ENCODE assay signal across 18 cellular contexts in genomic region chr9:108606408-108606807, GRCh38.
DNase-seq lines count a peak whose midpoint lies in the region; TF ChIP-seq lines count a peak whose summit lies in the region.
"Had no signal": no experiment of that assay in that cellular context is flagged by ENCODE, and none has a peak within 500 bp of the region (broad histone marks: within the 10 kb centered on the region; RNA-seq: fewer than 3 reads in every experiment).

No MANE protein-coding gene starts in this region.

- CTCF ChIA-PET in OCI-LY7 (lab: Charles Lee; ENCODE audit: unreplicated experiment): no interaction called here

- DNase-seq in EL: peak; percentile 41
- peak; percentile 64 for DNase-seq in SK-MEL-5 (ENCODE audit: low read depth, low spot score)
- peak; percentile 44 for DNase-seq in fibroblast of gingiva (ENCODE audit: low read depth)
- peak; percentile 64 for DNase-seq in stromal cell of bone marrow (ENCODE audit: low read depth)
- DNase-seq in OCI-LY7 (ENCODE audit: low spot score): no peak
- DNase-seq in right atrium auricular region (ENCODE audit: low spot score): no peak
- DNase-seq in trophoblast cell: no peak
- DNase-seq in NCI-H446 treated with DMSO at 0.1 percent for 48 hours (lab: John Stamatoyannopoulos, UW): no peak
- DNase-seq: Calu3; CD4-positive, CD25-positive, alpha-beta regulatory T cell; DMS53; GOT3; NCI-H1436 treated with DMSO at 0.1 percent for 48 hours; NCI-H2029 treated with DMSO at 0.1 percent for 48 hours; NCI-H69; NK-92 treated with Interleukin-12 subunit alpha and Interleukin-12 subunit beta, amount 100 ng/mL, for 24 hours; PC-9 had no signal

- H3K27ac ChIP-seq in OCI-LY7 (ENCODE audit: low read depth, low read length, poor library complexity, severe bottlenecking): no peak overlapping the region
- no peak overlapping the region for H3K27ac ChIP-seq in right atrium auricular region
- H3K27ac ChIP-seq in trophoblast cell (ENCODE audit: low read depth, low read length): no peak overlapping the region
- H3K27ac ChIP-seq: PC-9 had no signal

- no peak overlapping the region for H4K91ac ChIP-seq in trophoblast cell (ENCODE audit: low read depth, low read length)

- no peaks in the 10 kb centered on the region for H3K36me3 ChIP-seq in OCI-LY7 (ENCODE audit: insufficient read depth, low read length)
- H3K36me3 ChIP-seq in right atrium auricular region: no peaks in the 10 kb centered on the region
- H3K36me3 ChIP-seq in trophoblast cell (ENCODE audit: control insufficient read depth in 1 of 2, insufficient read depth in 2 of 2, low read length in 2 of 2): no peaks in the 10 kb centered on the region

- H2AFZ ChIP-seq in OCI-LY7 (ENCODE audit: low read length): no peak overlapping the region
- H2AFZ ChIP-seq in trophoblast cell (ENCODE audit: insufficient read depth, low read length, poor library complexity): no peak overlapping the region
- H2AFZ ChIP-seq: PC-9 had no signal

- no peaks in the 10 kb centered on the region for H4K20me1 ChIP-seq in OCI-LY7 (ENCODE audit: insufficient read depth, low read length)

- H3K79me2 ChIP-seq in OCI-LY7 (ENCODE audit: insufficient read depth, low read depth, low read length) (no peaks in the 10 kb centered on the region), trophoblast cell (ENCODE audit: control insufficient read depth, insufficient read depth, low read length, poor library complexity) (no peaks in the 10 kb centered on the region)

- no peak overlapping the region for H2BK5ac ChIP-seq in trophoblast cell (ENCODE audit: low read depth, low read length, poor library complexity)

- no peak overlapping the region for H2BK12ac ChIP-seq in trophoblast cell (ENCODE audit: low read length)

- H3K4me3 ChIP-seq in OCI-LY7 (ENCODE audit: low read depth, low read length, poor library complexity, severe bottlenecking): no peak overlapping the region
- H3K4me3 ChIP-seq in right atrium auricular region: no peak overlapping the region
- no peak overlapping the region for H3K4me3 ChIP-seq in trophoblast cell (ENCODE audit: low read depth, low read length)
- H3K4me3 ChIP-seq: K562, PC-9 had no signal

- no peak overlapping the region for H3K23ac ChIP-seq in trophoblast cell (ENCODE audit: low read length)

- H3K9me3 ChIP-seq in OCI-LY7 (ENCODE audit: low read length): no peaks in the 10 kb centered on the region
- H3K9me3 ChIP-seq in right atrium auricular region: no peaks in the 10 kb centered on the region
- no peaks in the 10 kb centered on the region for H3K9me3 ChIP-seq in trophoblast cell (ENCODE audit: insufficient read depth, low read depth, low read length)

- intact Hi-C loops in OCI-LY7 (cut with micrococcal nuclease; ENCODE audit: unreplicated experiment): no loop called here

- H3K14ac ChIP-seq in trophoblast cell (ENCODE audit: low read length): no peak overlapping the region

- no TSS peak for BruUV-seq in OCI-LY7 (replicated peaks; lab: Mats Ljungman, UMichigan)

- H3K79me1 ChIP-seq in trophoblast cell (ENCODE audit: low read length): no peaks in the 10 kb centered on the region

- no peak overlapping the region for H2AK5ac ChIP-seq in trophoblast cell (ENCODE audit: low read length)

- in situ Hi-C loops in SK-MEL-5 (cut with HindIII; ENCODE audit: low pct_unique_long_range_greater_than_20kb, low sequenced_read_pairs): no loop called here

- WGBS in trophoblast cell (ENCODE audit: extremely low coverage, insufficient coverage, insufficient read length): no CpG with 5 or more reads among the region's 4 CpGs

- no peaks in the 10 kb centered on the region for H3K4me1 ChIP-seq in OCI-LY7 (ENCODE audit: insufficient read depth, low read length, poor library complexity, severe bottlenecking)
- H3K4me1 ChIP-seq in right atrium auricular region: no peaks in the 10 kb centered on the region
- no peaks in the 10 kb centered on the region for H3K4me1 ChIP-seq in trophoblast cell (ENCODE audit: control insufficient read depth in 1 of 2, insufficient read depth in 2 of 2, low read length in 2 of 2)

- H4K8ac ChIP-seq in trophoblast cell (ENCODE audit: low read depth, low read length): no peak overlapping the region

- no peak overlapping the region for H2BK120ac ChIP-seq in trophoblast cell (ENCODE audit: insufficient read depth, low read length, poor library complexity)

- no peak overlapping the region for H3K4ac ChIP-seq in trophoblast cell (ENCODE audit: low read depth, low read length)

- H3K4me2 ChIP-seq in OCI-LY7 (ENCODE audit: low read length): no peak overlapping the region
- no peak overlapping the region for H3K4me2 ChIP-seq in trophoblast cell (ENCODE audit: low read length)
- H3K4me2 ChIP-seq: PC-9 had no signal

- H3K27me3 ChIP-seq in right atrium auricular region (no peaks in the 10 kb centered on the region), trophoblast cell (ENCODE audit: insufficient read depth, low read length) (no peaks in the 10 kb centered on the region)

- H3K9me2 ChIP-seq in OCI-LY7 (ENCODE audit: insufficient read depth, low read length): no peaks in the 10 kb centered on the region

- TF ChIP-seq CTCF in OCI-LY7 (conservative IDR thresholded peaks at IDR 0.05; ENCODE audit: low read length) (no peak), right atrium auricular region (IDR thresholded peaks at IDR 0.05) (no peak)

- H3K9ac ChIP-seq in trophoblast cell (ENCODE audit: low read length): no peak overlapping the region

- H3K18ac ChIP-seq in trophoblast cell (ENCODE audit: low read length): no peak overlapping the region

- no peak overlapping the region for H4K12ac ChIP-seq in trophoblast cell (ENCODE audit: low read depth, low read length)

- POLR2A ChIA-PET in OCI-LY7 (lab: Charles Lee): no interaction called here

Comparison
In these comparisons a context has a peak if more than half of its experiments do, and no peak if none do; other contexts are left out.
1. DNase-seq: peak in EL (single experiment), SK-MEL-5 (single experiment), fibroblast of gingiva (single experiment) and stromal cell of bone marrow (single experiment); none in OCI-LY7 (single experiment), right atrium auricular region (single experiment), trophoblast cell (0 of 2) and NCI-H446 treated with DMSO at 0.1 percent for 48 hours (single experiment).